In the genomic region with DNA sequence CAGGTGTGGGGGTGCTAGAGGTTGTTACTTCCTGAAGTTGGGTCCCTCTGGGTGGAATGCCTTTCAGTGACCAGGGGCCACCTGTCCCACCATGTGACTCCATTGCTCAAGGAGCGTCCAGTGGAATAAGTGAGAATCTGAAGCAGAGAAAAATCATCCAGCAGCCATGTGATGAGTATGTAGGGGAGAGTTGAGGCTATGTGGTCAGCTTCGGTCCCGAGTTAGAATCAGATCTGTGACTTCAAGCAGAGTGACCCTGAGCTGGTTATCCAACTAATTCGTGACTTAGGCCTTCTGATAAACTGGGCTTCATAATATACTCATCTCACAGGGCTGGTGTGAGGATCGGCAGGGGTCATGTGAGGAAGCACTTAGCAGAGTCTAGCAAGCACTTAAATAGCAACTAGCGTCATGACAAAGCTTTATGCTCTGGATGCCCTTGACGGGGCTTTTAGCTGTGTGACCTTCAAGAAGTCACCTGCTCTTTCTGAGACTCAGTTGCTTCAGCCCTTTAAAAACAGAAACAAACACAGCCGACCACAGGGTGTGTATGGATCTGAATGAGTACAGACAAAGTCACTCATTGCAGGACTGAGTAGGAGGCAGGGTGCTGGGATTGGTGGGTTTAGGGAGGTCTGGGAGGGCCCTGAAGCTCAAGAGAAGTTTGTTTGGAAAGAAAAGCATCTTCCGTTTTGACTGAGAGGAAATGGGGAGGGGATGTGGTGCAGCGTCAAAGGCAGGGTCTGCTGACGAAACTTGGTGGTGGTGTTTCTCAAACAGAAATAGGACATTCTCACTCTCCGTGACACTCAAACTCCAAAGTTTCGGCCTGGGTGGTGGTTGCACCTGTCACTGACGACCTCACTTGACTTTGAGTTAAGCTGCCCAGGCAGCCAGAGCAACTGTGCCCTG, we compare ENCODE assay signal across 8 cellular contexts.
DNase-seq lines count a peak whose midpoint lies in the region; ATAC-seq and TF ChIP-seq lines count a peak whose summit lies in the region.

No MANE protein-coding gene starts in this region.

- no peaks in the 10 kb centered on the region for H3K27me3 Mint-ChIP-seq in GM23338 (ENCODE audit: insufficient read depth, low read depth, poor library complexity)

- TF ChIP-seq CTCF in GM10266 (IDR thresholded peaks at IDR 0.05; ENCODE audit: control insufficient read depth, insufficient read depth, low read depth, missing control alignments): no peak
- no peak for TF ChIP-seq CTCF in GM23338 (conservative IDR thresholded peaks at IDR 0.05; ENCODE audit: low read depth in 2 of 2)
- no peak for TF ChIP-seq CTCF in tibial artery (IDR thresholded peaks at IDR 0.05)

- no peaks in the 10 kb centered on the region; the same call in 2 of the 3 replicates for H3K9me3 Mint-ChIP-seq in GM23338

- no peak overlapping the region for H3K27ac Mint-ChIP-seq in GM23338

- H3K27me3 ChIP-seq in GM23338 (ENCODE audit: insufficient read depth) (no peaks in the 10 kb centered on the region), tibial artery (no peaks in the 10 kb centered on the region)

- no peak for ATAC-seq in GM23338

- intact Hi-C loops in tibial artery (cut with DNase I; ENCODE audit: low total_unique reads): loop anchor here (10.0 kb wide), 1 partner anchor 467 kb away; no protein-coding TSS in a partner anchor

- H3K27ac ChIP-seq in GM23338 (ENCODE audit: low read depth): no peak overlapping the region
- H3K27ac ChIP-seq in tibial artery: no peak overlapping the region

- no peak overlapping the region for H3K4me3 Mint-ChIP-seq in GM23338

- 0 out of 2 replicates have a peak overlapping the region, but pooled peaks have one; percentile 52 for H2AFZ ChIP-seq in GM23338

- peaks cover under 1% of the 10 kb centered on the region; the same call in 2 of the 3 replicates for H3K4me1 Mint-ChIP-seq in GM23338

- H3K36me3 Mint-ChIP-seq in GM23338 (ENCODE audit: low read depth): no peaks in the 10 kb centered on the region

- no peaks in the 10 kb centered on the region for H3K79me2 ChIP-seq in GM23338 (replicated peaks; ENCODE audit: insufficient read depth)

- no peaks in the 10 kb centered on the region for H3F3A ChIP-seq in GM23338 (replicated peaks; ENCODE audit: low read depth)

- H4K20me1 ChIP-seq in GM23338 (replicated peaks; ENCODE audit: insufficient read depth): no peaks in the 10 kb centered on the region

- H3K4me3 ChIP-seq in GM23338 (no peak overlapping the region), tibial artery (no peak overlapping the region)

- H3K9me2 ChIP-seq in GM23338 (ENCODE audit: insufficient read depth): no peaks in the 10 kb centered on the region

- DNase-seq in GM10266 (ENCODE audit: extremely low spot score): peak; percentile 57
- no peak for DNase-seq in GM23338 (ENCODE audit: low spot score)
- DNase-seq in NOMO-1 treated with DMSO at 0.1 percent for 48 hours (lab: John Stamatoyannopoulos, UW; ENCODE audit: unreplicated experiment): peak; percentile 81
- peak; percentile 17 to 57 for DNase-seq in activated T-helper 1 cell treated with anti-CD3 and anti-CD28 coated beads, Interleukin-2, amount 50 U/mL, for 16 hours (ENCODE audit: low read depth in 1 of 2, low spot score in 1 of 2)
- DNase-seq in stimulated activated CD4-positive, alpha-beta T cell treated with anti-CD3 and anti-CD28 coated beads, Interleukin-1b, Interleukin-23, amount 100 ng/mL, for 48 hours: peak; percentile 92
- DNase-seq in DMS53 treated with DMSO at 0.1 percent for 48 hours (lab: John Stamatoyannopoulos, UW; ENCODE audit: unreplicated experiment): no peak
- no peak for DNase-seq in tibial artery
- DNase-seq in NCI-H1048 (lab: John Stamatoyannopoulos, UW): no peak

- H3K36me3 ChIP-seq in GM23338 (ENCODE audit: insufficient read depth): no peaks in the 10 kb centered on the region
- H3K36me3 ChIP-seq in tibial artery: no peaks in the 10 kb centered on the region

- no peaks in the 10 kb centered on the region for H3K9me3 ChIP-seq in tibial artery

- H3K4me1 ChIP-seq in GM23338 (ENCODE audit: insufficient read depth): no peaks in the 10 kb centered on the region
- no peaks in the 10 kb centered on the region for H3K4me1 ChIP-seq in tibial artery

- no peak overlapping the region for H3K4me2 ChIP-seq in GM23338

TF ChIP-seq in GM23338, 12 proteins besides CTCF, POLR2A, EP300 and RAD21 (continues in another document):
- no peak for TF ChIP-seq POLR2AphosphoS5 (IDR thresholded peaks at IDR 0.05; ENCODE audit: low read depth)
- TF ChIP-seq EZH2 (IDR thresholded peaks at IDR 0.05; ENCODE audit: low read depth, unreplicated experiment): no peak
- TF ChIP-seq NANOG (IDR thresholded peaks at IDR 0.05; ENCODE audit: borderline replicate concordance): no peak
- TF ChIP-seq STAT1 (IDR thresholded peaks at IDR 0.05; ENCODE audit: unreplicated experiment): no peak
- TF ChIP-seq ZNF331 (CRISPR knock-in tag; IDR thresholded peaks at IDR 0.05; ENCODE audit: low read depth): no peak
- TF ChIP-seq, protein P1, sequence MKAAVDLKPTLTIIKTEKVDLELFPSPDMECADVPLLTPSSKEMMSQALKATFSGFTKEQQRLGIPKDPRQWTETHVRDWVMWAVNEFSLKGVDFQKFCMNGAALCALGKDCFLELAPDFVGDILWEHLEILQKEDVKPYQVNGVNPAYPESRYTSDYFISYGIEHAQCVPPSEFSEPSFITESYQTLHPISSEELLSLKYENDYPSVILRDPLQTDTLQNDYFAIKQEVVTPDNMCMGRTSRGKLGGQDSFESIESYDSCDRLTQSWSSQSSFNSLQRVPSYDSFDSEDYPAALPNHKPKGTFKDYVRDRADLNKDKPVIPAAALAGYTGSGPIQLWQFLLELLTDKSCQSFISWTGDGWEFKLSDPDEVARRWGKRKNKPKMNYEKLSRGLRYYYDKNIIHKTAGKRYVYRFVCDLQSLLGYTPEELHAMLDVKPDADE (IDR thresholded peaks at IDR 0.05): no peak
- TF ChIP-seq EZH2phosphoT487 (IDR thresholded peaks at IDR 0.05; ENCODE audit: unreplicated experiment): no peak
- TF ChIP-seq, protein P2, sequence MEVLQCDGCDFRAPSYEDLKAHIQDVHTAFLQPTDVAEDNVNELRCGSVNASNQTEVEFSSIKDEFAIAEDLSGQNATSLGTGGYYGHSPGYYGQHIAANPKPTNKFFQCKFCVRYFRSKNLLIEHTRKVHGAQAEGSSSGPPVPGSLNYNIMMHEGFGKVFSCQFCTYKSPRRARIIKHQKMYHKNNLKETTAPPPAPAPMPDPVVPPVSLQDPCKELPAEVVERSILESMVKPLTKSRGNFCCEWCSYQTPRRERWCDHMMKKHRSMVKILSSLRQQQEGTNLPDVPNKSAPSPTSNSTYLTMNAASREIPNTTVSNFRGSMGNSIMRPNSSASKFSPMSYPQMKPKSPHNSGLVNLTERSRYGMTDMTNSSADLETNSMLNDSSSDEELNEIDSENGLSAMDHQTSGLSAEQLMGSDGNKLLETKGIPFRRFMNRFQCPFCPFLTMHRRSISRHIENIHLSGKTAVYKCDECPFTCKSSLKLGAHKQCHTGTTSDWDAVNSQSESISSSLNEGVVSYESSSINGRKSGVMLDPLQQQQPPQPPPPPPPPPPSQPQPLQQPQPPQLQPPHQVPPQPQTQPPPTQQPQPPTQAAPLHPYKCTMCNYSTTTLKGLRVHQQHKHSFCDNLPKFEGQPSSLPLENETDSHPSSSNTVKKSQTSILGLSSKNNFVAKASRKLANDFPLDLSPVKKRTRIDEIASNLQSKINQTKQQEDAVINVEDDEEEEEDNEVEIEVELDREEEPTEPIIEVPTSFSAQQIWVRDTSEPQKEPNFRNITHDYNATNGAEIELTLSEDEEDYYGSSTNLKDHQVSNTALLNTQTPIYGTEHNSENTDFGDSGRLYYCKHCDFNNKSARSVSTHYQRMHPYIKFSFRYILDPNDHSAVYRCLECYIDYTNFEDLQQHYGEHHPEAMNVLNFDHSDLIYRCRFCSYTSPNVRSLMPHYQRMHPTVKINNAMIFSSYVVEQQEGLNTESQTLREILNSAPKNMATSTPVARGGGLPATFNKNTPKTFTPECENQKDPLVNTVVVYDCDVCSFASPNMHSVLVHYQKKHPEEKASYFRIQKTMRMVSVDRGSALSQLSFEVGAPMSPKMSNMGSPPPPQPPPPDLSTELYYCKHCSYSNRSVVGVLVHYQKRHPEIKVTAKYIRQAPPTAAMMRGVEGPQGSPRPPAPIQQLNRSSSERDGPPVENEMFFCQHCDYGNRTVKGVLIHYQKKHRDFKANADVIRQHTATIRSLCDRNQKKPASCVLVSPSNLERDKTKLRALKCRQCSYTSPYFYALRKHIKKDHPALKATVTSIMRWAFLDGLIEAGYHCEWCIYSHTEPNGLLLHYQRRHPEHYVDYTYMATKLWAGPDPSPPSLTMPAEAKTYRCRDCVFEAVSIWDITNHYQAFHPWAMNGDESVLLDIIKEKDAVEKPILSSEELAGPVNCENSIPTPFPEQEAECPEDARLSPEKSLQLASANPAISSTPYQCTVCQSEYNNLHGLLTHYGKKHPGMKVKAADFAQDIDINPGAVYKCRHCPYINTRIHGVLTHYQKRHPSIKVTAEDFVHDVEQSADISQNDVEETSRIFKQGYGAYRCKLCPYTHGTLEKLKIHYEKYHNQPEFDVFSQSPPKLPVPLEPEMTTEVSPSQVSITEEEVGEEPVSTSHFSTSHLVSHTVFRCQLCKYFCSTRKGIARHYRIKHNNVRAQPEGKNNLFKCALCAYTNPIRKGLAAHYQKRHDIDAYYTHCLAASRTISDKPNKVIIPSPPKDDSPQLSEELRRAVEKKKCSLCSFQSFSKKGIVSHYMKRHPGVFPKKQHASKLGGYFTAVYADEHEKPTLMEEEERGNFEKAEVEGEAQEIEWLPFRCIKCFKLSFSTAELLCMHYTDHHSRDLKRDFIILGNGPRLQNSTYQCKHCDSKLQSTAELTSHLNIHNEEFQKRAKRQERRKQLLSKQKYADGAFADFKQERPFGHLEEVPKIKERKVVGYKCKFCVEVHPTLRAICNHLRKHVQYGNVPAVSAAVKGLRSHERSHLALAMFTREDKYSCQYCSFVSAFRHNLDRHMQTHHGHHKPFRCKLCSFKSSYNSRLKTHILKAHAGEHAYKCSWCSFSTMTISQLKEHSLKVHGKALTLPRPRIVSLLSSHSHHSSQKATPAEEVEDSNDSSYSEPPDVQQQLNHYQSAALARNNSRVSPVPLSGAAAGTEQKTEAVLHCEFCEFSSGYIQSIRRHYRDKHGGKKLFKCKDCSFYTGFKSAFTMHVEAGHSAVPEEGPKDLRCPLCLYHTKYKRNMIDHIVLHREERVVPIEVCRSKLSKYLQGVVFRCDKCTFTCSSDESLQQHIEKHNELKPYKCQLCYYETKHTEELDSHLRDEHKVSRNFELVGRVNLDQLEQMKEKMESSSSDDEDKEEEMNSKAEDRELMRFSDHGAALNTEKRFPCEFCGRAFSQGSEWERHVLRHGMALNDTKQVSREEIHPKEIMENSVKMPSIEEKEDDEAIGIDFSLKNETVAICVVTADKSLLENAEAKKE (CRISPR knock-in tag; IDR thresholded peaks at IDR 0.05): no peak

Comparison
In these comparisons a context has a peak if more than half of its experiments do, and no peak if none do; other contexts are left out.
1. DNase-seq: peak in GM10266 (single experiment), NOMO-1 treated with DMSO at 0.1 percent for 48 hours (single experiment), activated T-helper 1 cell treated with anti-CD3 and anti-CD28 coated beads, Interleukin-2, amount 50 U/mL, for 16 hours (2 of 2) and stimulated activated CD4-positive, alpha-beta T cell treated with anti-CD3 and anti-CD28 coated beads, Interleukin-1b, Interleukin-23, amount 100 ng/mL, for 48 hours (single experiment); none in GM23338 (single experiment), DMS53 treated with DMSO at 0.1 percent for 48 hours (single experiment), tibial artery (0 of 2) and NCI-H1048 (single experiment).